ENCODE assay signal across 2 cellular contexts in genomic region chr18:49055196-49055595, GRCh38.
TF ChIP-seq lines count a peak whose summit lies in the region.

No MANE protein-coding gene starts in this region.

TF ChIP-seq in IMR-90, 13 proteins besides CTCF, POLR2A, EP300 and RAD21:
- TF ChIP-seq BHLHE40 (IDR thresholded peaks at IDR 0.05; ENCODE audit: low read depth, low read length) (no peak), CHD1 (IDR thresholded peaks at IDR 0.05; ENCODE audit: low read depth, low read length) (no peak), FOS (IDR thresholded peaks at IDR 0.05; ENCODE audit: low read depth, low read length) (no peak), MAZ (IDR thresholded peaks at IDR 0.05; ENCODE audit: borderline replicate concordance, low read depth, low read length) (no peak), RCOR1 (IDR thresholded peaks at IDR 0.05; ENCODE audit: insufficient replicate concordance, low read length) (no peak), RFX5 (IDR thresholded peaks at IDR 0.05; ENCODE audit: low read depth, low read length) (no peak)

TF ChIP-seq in HepG2, 621 proteins besides CTCF, POLR2A, EP300 and RAD21:
- TF ChIP-seq, protein P1, sequence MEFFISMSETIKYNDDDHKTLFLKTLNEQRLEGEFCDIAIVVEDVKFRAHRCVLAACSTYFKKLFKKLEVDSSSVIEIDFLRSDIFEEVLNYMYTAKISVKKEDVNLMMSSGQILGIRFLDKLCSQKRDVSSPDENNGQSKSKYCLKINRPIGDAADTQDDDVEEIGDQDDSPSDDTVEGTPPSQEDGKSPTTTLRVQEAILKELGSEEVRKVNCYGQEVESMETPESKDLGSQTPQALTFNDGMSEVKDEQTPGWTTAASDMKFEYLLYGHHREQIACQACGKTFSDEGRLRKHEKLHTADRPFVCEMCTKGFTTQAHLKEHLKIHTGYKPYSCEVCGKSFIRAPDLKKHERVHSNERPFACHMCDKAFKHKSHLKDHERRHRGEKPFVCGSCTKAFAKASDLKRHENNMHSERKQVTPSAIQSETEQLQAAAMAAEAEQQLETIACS (CRISPR knock-in tag; IDR thresholded peaks at IDR 0.05) = no peak
- TF ChIP-seq JDP2 (CRISPR knock-in tag; IDR thresholded peaks at IDR 0.05; ENCODE audit: borderline replicate concordance) = no peak
- TF ChIP-seq, protein P2, sequence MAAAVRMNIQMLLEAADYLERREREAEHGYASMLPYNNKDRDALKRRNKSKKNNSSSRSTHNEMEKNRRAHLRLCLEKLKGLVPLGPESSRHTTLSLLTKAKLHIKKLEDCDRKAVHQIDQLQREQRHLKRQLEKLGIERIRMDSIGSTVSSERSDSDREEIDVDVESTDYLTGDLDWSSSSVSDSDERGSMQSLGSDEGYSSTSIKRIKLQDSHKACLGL (CRISPR knock-in tag; IDR thresholded peaks at IDR 0.05) = no peak
- TF ChIP-seq GFI1 (CRISPR knock-in tag; IDR thresholded peaks at IDR 0.05; ENCODE audit: borderline replicate concordance) = no peak
- no peak for TF ChIP-seq SUZ12 (IDR thresholded peaks at IDR 0.05; ENCODE audit: low read depth, low read length)
- TF ChIP-seq FOXA3 (CRISPR knock-in tag; IDR thresholded peaks at IDR 0.05) = no peak
- TF ChIP-seq HNF4A (CRISPR knock-in tag; IDR thresholded peaks at IDR 0.05) = no peak
- TF ChIP-seq ZNF577 (CRISPR knock-in tag; IDR thresholded peaks at IDR 0.05; ENCODE audit: borderline replicate concordance, low read depth) = no peak
